Comparison of ENCODE assay signal across 8 cellular contexts in genomic region chr16:31278853-31279252, GRCh38. TPM values are rescaled to one million over a fixed set of nuclear protein-coding genes. Genes with fewer than 3 reads are reported as not detected.
DNase-seq lines count a peak whose midpoint lies in the region; ATAC-seq, FAIRE-seq and TF ChIP-seq lines count a peak whose summit lies in the region.
"Not testable (repeated sequence)": the region's sequence is repeated elsewhere in the genome, so short reads cannot be mapped to it uniquely, and the experiment has no call there.
"Had no signal": no experiment of that assay in that cellular context is flagged by ENCODE, and none has a peak within 500 bp of the region (broad histone marks: within the 10 kb centered on the region; RNA-seq: fewer than 3 reads in every experiment).

No MANE protein-coding gene starts in this region.

- not testable (repeated sequence) for ATAC-seq in K562

- TF ChIP-seq RAD21 in K562 (CRISPR knock-in tag; conservative IDR thresholded peaks at IDR 0.05 in 1 of 2, IDR thresholded peaks at IDR 0.05 in 1 of 2): not testable (repeated sequence)

- TF ChIP-seq CTCF in HEK293 (tag by site-specific recombination; IDR thresholded peaks at IDR 0.05); K562 (IDR thresholded peaks at IDR 0.05 in 2 of 3, conservative IDR thresholded peaks at IDR 0.05 in 1 of 3; ENCODE audit: insufficient read depth in 2 of 3, low read depth in 1 of 3, low read length in 3 of 3); spleen (IDR thresholded peaks at IDR 0.05 in 8 of 11, conservative IDR thresholded peaks at IDR 0.05 in 3 of 11): not testable (repeated sequence)

- CTCF ChIA-PET in HEK293 (lab: Yijun Ruan, JAX); K562 (lab: Yijun Ruan, JAX; ENCODE audit: low intra/inter-chr PET ratio): not testable (repeated sequence)

- not testable (repeated sequence) for H3K4me1 ChIP-seq in HEK293 (ENCODE audit: control insufficient read depth, insufficient read depth, low read length); K562 (replicated peaks in 1 of 2; ENCODE audit: control insufficient read depth in 2 of 2, insufficient read depth in 2 of 2, low read length in 2 of 2); spleen

- not testable (repeated sequence) for TF ChIP-seq POLR2A in K562 (conservative IDR thresholded peaks at IDR 0.05); spleen (IDR thresholded peaks at IDR 0.05)

- H3K9me1 ChIP-seq in K562 (ENCODE audit: control insufficient read depth, insufficient read depth, low read length): not testable (repeated sequence)

- DNase-seq in K562 (ENCODE audit: extremely low read depth in 1 of 4, low spot score in 3 of 4): not testable (repeated sequence)
- DNase-seq in cardiac septum (ENCODE audit: low spot score): peak; percentile 33
- DNase-seq in spleen: peak; percentile 2

- H3K9me3 ChIP-seq in HEK293 (ENCODE audit: control insufficient read depth, insufficient read depth, low read depth, low read length); K562 (replicated peaks; ENCODE audit: control insufficient read depth, insufficient read depth, low read depth, low read length); spleen: not testable (repeated sequence)

- not testable (repeated sequence) for H3K4me3 ChIP-seq in HEK293 (ENCODE audit: low read depth, low read length); K562; spleen

- H2AFZ ChIP-seq in K562 (ENCODE audit: low read depth, low read length): not testable (repeated sequence)

- WGBS in K562 (ENCODE audit: insufficient coverage, low coverage, missing lambda C conversion rate): 0% methylated on average over 3 of the region's 4 CpGs
- WGBS in spleen, 5 donors: 82 to 100% (median 97%) methylated on average over 2 to 4 of the region's 4 CpGs

- H3K79me2 ChIP-seq in K562 (ENCODE audit: control insufficient read depth, insufficient read depth, low read length): not testable (repeated sequence)

- POLR2A ChIA-PET in HEK293 (lab: Yijun Ruan, JAX); K562 (lab: Yijun Ruan, JAX): not testable (repeated sequence)

- TF ChIP-seq EP300 in K562 (IDR thresholded peaks at IDR 0.05; ENCODE audit: low read length): not testable (repeated sequence)

- in situ Hi-C loops in K562 (cut with MboI): not testable (repeated sequence)

- H4K20me1 ChIP-seq in K562 (replicated peaks; ENCODE audit: control insufficient read depth, insufficient read depth, low read length): not testable (repeated sequence)

- FAIRE-seq in K562 (lab: Jason Lieb, UNC): not testable (repeated sequence)

- intact Hi-C loops in K562 (cut with micrococcal nuclease); cardiac septum (cut with DNase I); spleen (cut with DNase I; ENCODE audit: low total_unique reads): not testable (repeated sequence)

- not testable (repeated sequence) for BruUV-seq in K562 (replicated peaks; lab: Mats Ljungman, UMichigan)

- not testable (repeated sequence) for H3K27ac ChIP-seq in HEK293 (ENCODE audit: extremely low read depth, low read depth, low read length); K562 (ENCODE audit: extremely low read depth, low read depth, low read length); spleen

- not testable (repeated sequence) for H3K4me2 ChIP-seq in K562 (ENCODE audit: insufficient read depth, low read length)

- H3K27me3 ChIP-seq in K562 (ENCODE audit: control insufficient read depth in 2 of 2, insufficient read depth in 2 of 2, low read length in 2 of 2): peaks cover 8 to 23% of the 10 kb centered on the region in 2 experiments
- not testable (repeated sequence) for H3K27me3 ChIP-seq in spleen (replicated peaks in 1 of 7)

- H3K36me3 ChIP-seq in HEK293 (ENCODE audit: control insufficient read depth in 2 of 2, insufficient read depth in 1 of 2, low read length in 2 of 2); K562 (ENCODE audit: control insufficient read depth, insufficient read depth, low read length): not testable (repeated sequence)
- H3K36me3 ChIP-seq in spleen: peaks cover 0 to 68% (median 10%) of the 10 kb centered on the region in 6 donors

- H3K9ac ChIP-seq in K562 (ENCODE audit: insufficient read depth in 1 of 2, low read depth in 2 of 2, low read length in 2 of 2): not testable (repeated sequence)

TF ChIP-seq in HEK293, 187 proteins besides CTCF, POLR2A, EP300 and RAD21:
- peak; percentile 84 for TF ChIP-seq ZNF146 (tag by site-specific recombination; IDR thresholded peaks at IDR 0.05)

TF ChIP-seq in K562, 482 proteins besides CTCF, POLR2A, EP300 and RAD21:
- TF ChIP-seq ZNF146 (CRISPR knock-in tag; IDR thresholded peaks at IDR 0.05; ENCODE audit: unreplicated experiment): peak; percentile 56
- peak; percentile 72 for TF ChIP-seq BCOR (IDR thresholded peaks at IDR 0.05)

RNA-seq across cellular contexts. Expression of gene ITGAM, which starts 19.1 kb away (rescaled TPM):
- total RNA-seq in K562 (2011; cell fraction: chromatin; rRNA removed; ENCODE audit: low replicate concordance): 0.86 and 2.0 TPM in 2 replicates
- 0.92 and 1.2 TPM in 2 replicates for total RNA-seq in K562 (2011; cell fraction: nucleolus; rRNA removed)
- 0.53 and 0.73 TPM in 2 replicates for total RNA-seq in K562 (2011; cell fraction: nucleoplasm; rRNA removed)
- 0.29 and 0.50 TPM in 2 replicates for total RNA-seq in K562 (2014; rRNA removed)
- 0.25 and 0.35 TPM in 2 replicates for total RNA-seq in K562 (2014; rRNA removed; fragmentation: Illumina TruSeq; extraction: Trizol)
- 1.6 TPM in 2 replicates for total RNA-seq in K562 (2015; rRNA removed; fragmentation: Illumina TruSeq; extraction: Trizol)
- total RNA-seq in K562 (2021): 0.98 and 1.3 TPM in 2 replicates
- 0.32 and 0.99 TPM in 2 replicates for polyA plus RNA-seq in K562 (2011; rRNA removed)
- polyA plus RNA-seq in K562 (2011; cell fraction: cytosol; rRNA removed): 0.64 and 0.99 TPM in 2 replicates
- 2.0 and 3.3 TPM in 2 replicates for polyA plus RNA-seq in K562 (2011; cell fraction: nucleus; rRNA removed)
- 1.7 and 5.3 TPM in 2 replicates for polyA plus RNA-seq in K562 (2012)
- polyA plus RNA-seq in K562 (2014; fragmentation: Illumina TruSeq; extraction: Trizol): 0.27 and 0.53 TPM in 2 replicates
- polyA plus RNA-seq in K562 (2014; fragmentation: Nextera tagmentation; extraction: Ambion mirVana): under 1 TPM; 0.01 to 0.03 TPM
- polyA plus RNA-seq in K562 (2014; rRNA removed): 0.66 and 1.2 TPM in 2 replicates
- polyA minus RNA-seq in K562 (2011; rRNA and poly(A)+ RNA removed): 0.28 and 1.3 TPM in 2 replicates
- polyA minus RNA-seq in K562 (2011; cell fraction: cytosol; rRNA and poly(A)+ RNA removed): 0.64 and 1.4 TPM in 2 replicates
- 0.67 and 2.2 TPM in 2 replicates for polyA minus RNA-seq in K562 (2011; cell fraction: nucleus; rRNA and poly(A)+ RNA removed)
- total RNA-seq in cardiac septum: 4.8 TPM
- total RNA-seq in spleen: 100 to 1,000 TPM in 2 of 7 donors, 10 to 100 TPM in 5; 38.5 to 154 (median 77.7) TPM
- polyA plus RNA-seq in spleen: 10 to 100 TPM in 2 of 3 donors, 1 to 10 TPM in 1; 4.3 to 14.9 (median 11.8) TPM
- total RNA-seq: Caco-2, Daoy had no signal
- polyA plus RNA-seq: AG04450, BJ had no signal
